ENCODE assay signal across 19 cellular contexts in the genomic region with DNA sequence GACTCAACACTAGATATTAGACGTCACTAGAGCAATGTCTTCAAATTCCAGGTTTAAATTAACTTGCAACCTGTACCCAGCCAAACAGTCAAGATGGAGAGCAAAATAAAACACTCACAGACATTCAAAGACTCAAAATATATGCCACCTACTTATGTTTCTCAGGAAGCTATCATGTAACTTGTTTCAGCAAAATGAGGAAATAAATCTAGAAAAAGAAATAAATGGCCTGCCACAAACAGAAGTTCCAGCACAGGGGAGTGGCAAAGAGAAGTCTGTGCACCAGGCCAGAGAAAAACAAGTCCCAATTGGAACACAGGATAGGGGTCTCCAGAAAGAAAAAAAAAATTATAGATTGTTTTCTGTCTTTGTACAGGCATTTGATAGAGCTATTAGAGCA.
"Had no signal": no experiment of that assay in that cellular context is flagged by ENCODE, and none has a peak within 500 bp of the region (broad histone marks: within the 10 kb centered on the region; RNA-seq: fewer than 3 reads in every experiment).

No MANE protein-coding gene starts in this region.

- H3K4me3 Mint-ChIP-seq: activated naive CD8-positive, alpha-beta T cell treated with anti-CD3 and anti-CD28 coated beads for 36 hours; activated T-helper 1 cell treated with anti-CD3 and anti-CD28 coated beads, Interleukin-12 subunit alpha, Interleukin-12 subunit beta, Interleukin-2, Interleukin-4 antibody, amounts not matched to agents 30 ng/mL and 10 ng/mL and 1 ng/mL, durations not matched to agents 14 hours and 24 hours and 36 hours; memory B cell; naive thymus-derived CD4-positive, alpha-beta T cell; stimulated activated naive CD8-positive, alpha-beta T cell treated with anti-CD3 and anti-CD28 coated beads, Interleukin-15, Interleukin-2, amounts not matched to agents 100 ng/mL and 50 ng/mL, for 24 hours had no signal

- H3K4me3 ChIP-seq: body of pancreas, colonic mucosa, esophagus squamous epithelium, left ventricle myocardium inferior, mucosa of descending colon, pancreas, sigmoid colon, spleen, suprapubic skin had no signal

- H3K36me3 Mint-ChIP-seq: activated naive CD8-positive, alpha-beta T cell treated with anti-CD3 and anti-CD28 coated beads for 36 hours; memory B cell; naive thymus-derived CD4-positive, alpha-beta T cell had no signal

- H3K27ac ChIP-seq: body of pancreas, colonic mucosa, esophagus squamous epithelium, left ventricle myocardium inferior, pancreas, sigmoid colon, spleen, suprapubic skin had no signal

- H3K27me3 ChIP-seq: body of pancreas, colonic mucosa, esophagus squamous epithelium, pancreas, sigmoid colon, spleen, suprapubic skin had no signal

- H3K9me3 Mint-ChIP-seq: activated naive CD8-positive, alpha-beta T cell treated with anti-CD3 and anti-CD28 coated beads for 36 hours; activated T-helper 1 cell treated with anti-CD3 and anti-CD28 coated beads, Interleukin-12 subunit alpha, Interleukin-12 subunit beta, Interleukin-2, Interleukin-4 antibody, amounts not matched to agents 30 ng/mL and 10 ng/mL and 1 ng/mL, durations not matched to agents 14 hours and 24 hours and 36 hours; stimulated activated naive CD8-positive, alpha-beta T cell treated with anti-CD3 and anti-CD28 coated beads, Interleukin-15, Interleukin-2, amounts not matched to agents 100 ng/mL and 50 ng/mL, for 24 hours had no signal

- H3K4me1 ChIP-seq: body of pancreas, colonic mucosa, esophagus squamous epithelium, left ventricle myocardium inferior, pancreas, sigmoid colon, spleen, suprapubic skin had no signal

- H3K4me1 Mint-ChIP-seq: activated naive CD8-positive, alpha-beta T cell treated with anti-CD3 and anti-CD28 coated beads for 36 hours; memory B cell; naive thymus-derived CD4-positive, alpha-beta T cell had no signal

- DNase-seq: activated naive CD8-positive, alpha-beta T cell treated with anti-CD3 and anti-CD28 coated beads for 36 hours; amygdala; body of pancreas; central memory CD4-positive, alpha-beta T cell; colonic mucosa; esophagus squamous epithelium; hypothalamus; kidney; left ventricle myocardium inferior; mucosa of descending colon; naive thymus-derived CD4-positive, alpha-beta T cell; pancreas; sigmoid colon; spleen; trophoblast cell had no signal

- H3K27ac Mint-ChIP-seq: activated naive CD8-positive, alpha-beta T cell treated with anti-CD3 and anti-CD28 coated beads for 36 hours; activated T-helper 1 cell treated with anti-CD3 and anti-CD28 coated beads, Interleukin-12 subunit alpha, Interleukin-12 subunit beta, Interleukin-2, Interleukin-4 antibody, amounts not matched to agents 30 ng/mL and 10 ng/mL and 1 ng/mL, durations not matched to agents 14 hours and 24 hours and 36 hours; memory B cell; naive thymus-derived CD4-positive, alpha-beta T cell; stimulated activated naive CD8-positive, alpha-beta T cell treated with anti-CD3 and anti-CD28 coated beads, Interleukin-15, Interleukin-2, amounts not matched to agents 100 ng/mL and 50 ng/mL, for 24 hours had no signal

- H3K9me3 ChIP-seq: body of pancreas, colonic mucosa, esophagus squamous epithelium, left ventricle myocardium inferior, mucosa of descending colon, pancreas, sigmoid colon, spleen, suprapubic skin had no signal

- H3K36me3 ChIP-seq: colonic mucosa, esophagus squamous epithelium, left ventricle myocardium inferior, pancreas, sigmoid colon, spleen, suprapubic skin had no signal

- H3K27me3 Mint-ChIP-seq: memory B cell had no signal
